Comparison of ENCODE assay signal across 12 cellular contexts in genomic region chr9:121197135-121197534, GRCh38. TPM values are rescaled to one million over a fixed set of nuclear protein-coding genes. Genes with fewer than 3 reads are reported as not detected.
A peak's percentile ranks its signal among the peaks of the same experiment; 100 is the strongest.
DNase-seq lines count a peak whose midpoint lies in the region; ATAC-seq and TF ChIP-seq lines count a peak whose summit lies in the region.
"Had no signal": no experiment of that assay in that cellular context is flagged by ENCODE, and none has a peak within 500 bp of the region (broad histone marks: within the 10 kb centered on the region; RNA-seq: fewer than 3 reads in every experiment).

No MANE protein-coding gene starts in this region.

- peaks cover 84 to 88% of the 10 kb centered on the region in 2 donors for H3K4me1 Mint-ChIP-seq in natural killer cell

- H3K4me3 ChIP-seq in DND-41 (ENCODE audit: low read depth in 1 of 2, low read length in 2 of 2), result no peak overlapping the region
- no peak overlapping the region for H3K4me3 ChIP-seq in MM.1S (ENCODE audit: low read length)
- H3K4me3 ChIP-seq in cardiac fibroblast (replicated peaks in 1 of 2; ENCODE audit: low read depth in 2 of 2, low read length in 2 of 2), result no peak overlapping the region
- H3K4me3 ChIP-seq: transverse colon had no signal

- no peaks in the 10 kb centered on the region for H3K36me3 Mint-ChIP-seq in natural killer cell

- no peaks in the 10 kb centered on the region for H3K9me2 ChIP-seq in MM.1S (replicated peaks; ENCODE audit: insufficient read depth, low read length)

- H3K4me2 ChIP-seq in DND-41 (ENCODE audit: insufficient read depth, low read length) (peak overlapping the region; percentile 96; the same call in 1 of the 2 replicates), MM.1S (ENCODE audit: low read depth, low read length) (peak overlapping the region; percentile 82)

- no peak for TF ChIP-seq CTCF in DND-41 (IDR thresholded peaks at IDR 0.05; ENCODE audit: borderline replicate concordance, extremely low read depth, low read length, poor library complexity, severe bottlenecking)
- TF ChIP-seq CTCF in MM.1S (IDR thresholded peaks at IDR 0.05; ENCODE audit: low read length), result peak; percentile 32
- TF ChIP-seq CTCF in cardiac fibroblast (IDR thresholded peaks at IDR 0.05; ENCODE audit: low read depth, low read length), result peak; percentile 33
- TF ChIP-seq CTCF in natural killer cell (IDR thresholded peaks at IDR 0.05), result no peak
- no peak for TF ChIP-seq CTCF in GM10248 (IDR thresholded peaks at IDR 0.05; ENCODE audit: control extremely low read depth, extremely low read depth, low read depth, missing control alignments)

- peak overlapping the region; percentile 72 for H3K4me3 Mint-ChIP-seq in natural killer cell
- H3K4me3 Mint-ChIP-seq: activated CD8-positive, alpha-beta memory T cell treated with anti-CD3 and anti-CD28 coated beads, Interleukin-2, amount 10 ng/mL, durations not matched to agents 7 days and 5 days had no signal

- H3K27me3 Mint-ChIP-seq in natural killer cell (ENCODE audit: low read depth in 2 of 2), result no peaks in the 10 kb centered on the region
- H3K27me3 Mint-ChIP-seq: activated CD8-positive, alpha-beta memory T cell treated with anti-CD3 and anti-CD28 coated beads, Interleukin-2, amount 10 ng/mL, durations not matched to agents 7 days and 5 days had no signal

- H3K79me2 ChIP-seq in DND-41 (ENCODE audit: insufficient read depth, low read length) (peaks cover 98% of the 10 kb centered on the region), MM.1S (ENCODE audit: low read length) (peaks cover 95% of the 10 kb centered on the region)

- H3K4me1 ChIP-seq in DND-41 (ENCODE audit: insufficient read depth, low read length), result peaks cover 38% of the 10 kb centered on the region
- H3K4me1 ChIP-seq in MM.1S (ENCODE audit: low read length), result peaks cover 29% of the 10 kb centered on the region

- H3K27me3 ChIP-seq in DND-41 (ENCODE audit: insufficient read depth, low read length, poor library complexity) (no peaks in the 10 kb centered on the region), MM.1S (replicated peaks; ENCODE audit: insufficient read depth, low read length) (no peaks in the 10 kb centered on the region)
- H3K27me3 ChIP-seq: dorsolateral prefrontal cortex, left lung, transverse colon had no signal

- H2AFZ ChIP-seq in DND-41 (ENCODE audit: low read depth, low read length), result no peak overlapping the region
- no peak overlapping the region for H2AFZ ChIP-seq in MM.1S (ENCODE audit: low read length)

- ATAC-seq in DND-41 (ENCODE audit: insufficient read depth, low read depth), result no peak
- no peak for ATAC-seq in natural killer cell
- ATAC-seq in GM21825 (IDR thresholded peaks at IDR 0.05; ENCODE audit: unreplicated experiment), result no peak
- ATAC-seq in HG03159 (IDR thresholded peaks at IDR 0.05; ENCODE audit: unreplicated experiment), result no peak
- ATAC-seq: activated CD8-positive, alpha-beta memory T cell treated with anti-CD3 and anti-CD28 coated beads, Interleukin-2, amount 10 ng/mL, durations not matched to agents 7 days and 5 days had no signal

- DNase-seq in DND-41, result no peak
- no peak for DNase-seq in MM.1S
- no peak for DNase-seq in cardiac fibroblast (ENCODE audit: low read depth in 2 of 2)
- no peak for DNase-seq in natural killer cell
- DNase-seq in GM10248 (ENCODE audit: extremely low spot score), result no peak
- no peak for DNase-seq in SIG-M5 treated with dmso at 0.1 percent for 504 hours (lab: John Stamatoyannopoulos, UW; ENCODE audit: unreplicated experiment)
- DNase-seq: activated CD8-positive, alpha-beta memory T cell treated with anti-CD3 and anti-CD28 coated beads, Interleukin-2, amount 10 ng/mL, durations not matched to agents 7 days and 5 days; dorsolateral prefrontal cortex; left lung; transverse colon had no signal

- peaks cover 4% of the 10 kb centered on the region for H3F3A ChIP-seq in MM.1S (ENCODE audit: insufficient read depth, low read length)

- H4K20me1 ChIP-seq in DND-41 (ENCODE audit: insufficient read depth, low read length), result peaks cover 72% of the 10 kb centered on the region
- peaks cover 80% of the 10 kb centered on the region for H4K20me1 ChIP-seq in MM.1S (ENCODE audit: insufficient read depth, low read length)

- no peaks in the 10 kb centered on the region for H3K9me3 Mint-ChIP-seq in natural killer cell

- H3K9me3 ChIP-seq in DND-41 (ENCODE audit: insufficient read depth, low read length, severe bottlenecking), result no peaks in the 10 kb centered on the region
- H3K9me3 ChIP-seq in MM.1S (replicated peaks; ENCODE audit: insufficient read depth, low read length), result no peaks in the 10 kb centered on the region
- H3K9me3 ChIP-seq: left lung, transverse colon had no signal

- POLR2A ChIA-PET in GM10248 (lab: Yijun Ruan, JAX), result no interaction called here

- CTCF ChIA-PET in GM10248 (lab: Yijun Ruan, JAX), result interaction anchor here (1.1 to 7.1 kb wide), 3 partner anchors 11 to 37 kb away, joined by 3 to 66 read pairs (median 3); no protein-coding TSS in a partner anchor

- no peaks in the 10 kb centered on the region; the same call in 1 of the 2 replicates for H3K36me3 ChIP-seq in DND-41 (ENCODE audit: insufficient read depth, low read length)
- H3K36me3 ChIP-seq in MM.1S (replicated peaks; ENCODE audit: insufficient read depth, low read length), result no peaks in the 10 kb centered on the region
- H3K36me3 ChIP-seq: left lung, transverse colon had no signal

- no peak overlapping the region for H3K27ac ChIP-seq in DND-41 (ENCODE audit: low read length)
- no peak overlapping the region for H3K27ac ChIP-seq in MM.1S (ENCODE audit: low read length)
- H3K27ac ChIP-seq: dorsolateral prefrontal cortex, left lung, transverse colon had no signal

- H3K27ac Mint-ChIP-seq in natural killer cell, result peak overlapping the region; percentile 68 to 87
- H3K27ac Mint-ChIP-seq: activated CD8-positive, alpha-beta memory T cell treated with anti-CD3 and anti-CD28 coated beads, Interleukin-2, amount 10 ng/mL, durations not matched to agents 7 days and 5 days had no signal

- intact Hi-C loops in natural killer cell (cut with micrococcal nuclease), result no loop called here

- H3K9ac ChIP-seq in DND-41 (ENCODE audit: low read depth, low read length) (no peak overlapping the region), MM.1S (ENCODE audit: low read length) (no peak overlapping the region)

RNA-seq across cellular contexts. Expression of gene RAB14, which starts 4.5 kb away (rescaled TPM):
- 10 to 100 TPM; 46.2 to 67.6 (median 57.3) TPM for total RNA-seq in natural killer cell

Comparison
In these comparisons a context has a peak if more than half of its experiments do, and no peak if none do; other contexts are left out.
1. CTCF ChIP-seq: peak in MM.1S (single experiment) and cardiac fibroblast (single experiment); none in DND-41 (single experiment), natural killer cell (single experiment) and GM10248 (single experiment).